Comparison of ENCODE assay signal across 25 cellular contexts in the genomic region with DNA sequence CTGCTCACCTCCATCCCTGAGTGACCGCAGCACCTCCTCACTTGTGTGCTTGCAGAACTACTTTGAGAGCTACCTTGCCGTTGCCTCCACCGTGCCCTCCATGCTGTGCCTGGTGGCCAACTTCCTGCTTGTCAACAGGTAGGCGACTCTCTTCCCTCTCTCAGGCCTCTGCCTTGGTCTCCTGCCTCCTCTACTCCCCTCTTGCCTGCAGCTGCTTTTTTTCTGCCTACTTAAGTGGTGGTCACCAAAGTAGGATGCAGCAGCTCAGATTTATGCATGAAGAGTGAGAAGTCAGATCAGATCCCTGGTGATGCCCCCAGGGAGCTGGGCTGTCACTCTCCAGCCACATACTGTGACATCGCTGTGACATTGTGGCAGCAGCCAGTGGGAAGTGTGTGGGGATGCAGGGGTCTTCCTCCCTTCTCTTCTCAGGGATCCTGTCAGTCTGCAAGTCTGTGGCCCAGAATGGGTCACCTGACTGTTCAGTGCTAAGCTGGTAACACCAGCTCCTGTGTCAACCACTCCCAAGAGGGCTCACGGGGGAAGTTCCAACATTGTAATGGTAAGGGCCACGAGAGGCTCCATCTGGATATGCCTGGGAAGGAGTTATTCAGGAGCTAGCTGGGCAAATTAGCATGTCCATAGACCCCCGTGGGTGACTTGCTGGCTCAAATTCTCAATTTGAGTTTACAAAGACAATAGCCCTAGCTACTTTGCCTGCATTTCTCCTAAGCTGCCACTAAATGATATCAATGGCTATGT. TPM values are rescaled to one million over a fixed set of nuclear protein-coding genes. Genes with fewer than 3 reads are reported as not detected.
A peak's percentile ranks its signal among the peaks of the same experiment; 100 is the strongest.
DNase-seq lines count a peak whose midpoint lies in the region; ATAC-seq and TF ChIP-seq lines count a peak whose summit lies in the region.
"Had no signal": no experiment of that assay in that cellular context is flagged by ENCODE, and none has a peak within 500 bp of the region (broad histone marks: within the 10 kb centered on the region; RNA-seq: fewer than 3 reads in every experiment).

No MANE protein-coding gene starts in this region.

- 86% methylated on average over 8 of the region's 8 CpGs; no CpG with 5 or more reads in 1 of the 2 donors for WGBS in transverse colon (ENCODE audit: low coverage in 1 of 2), 2 donors

- no peaks in the 10 kb centered on the region for H3K9me3 ChIP-seq in HAP-1
- no peaks in the 10 kb centered on the region for H3K9me3 ChIP-seq in WERI-Rb-1 (ENCODE audit: severe bottlenecking)
- no peaks in the 10 kb centered on the region for H3K9me3 ChIP-seq in iPS-18a (ENCODE audit: control insufficient read depth, low read depth, low read length)
- H3K9me3 ChIP-seq in transverse colon = no peaks in the 10 kb centered on the region
- H3K9me3 ChIP-seq: esophagus squamous epithelium, gastrocnemius medialis, uterus had no signal

- H3K9ac ChIP-seq in iPS-18a (ENCODE audit: low read length) = peak overlapping the region; percentile 34
- H3K9ac ChIP-seq: parathyroid adenoma had no signal

- H3K4me1 ChIP-seq in HAP-1 (0 out of 2 replicates have a peak, but pooled peaks cover 4% of the 10 kb centered on the region), iPS-18a (ENCODE audit: control insufficient read depth, low read depth, low read length) (peaks cover 39% of the 10 kb centered on the region), transverse colon (peaks cover 10 to 35% (median 19%) of the 10 kb centered on the region in 4 donors)
- H3K4me1 ChIP-seq: gastrocnemius medialis, parathyroid adenoma, uterus had no signal

- H3K4me3 Mint-ChIP-seq in naive thymus-derived CD8-positive, alpha-beta T cell = no peak overlapping the region
- H3K4me3 Mint-ChIP-seq: activated naive CD8-positive, alpha-beta T cell treated with anti-CD3 and anti-CD28 coated beads, Interleukin-2, amount 10 ng/mL, durations not matched to agents 7 days and 5 days; CD8-positive, alpha-beta T cell; effector memory CD8-positive, alpha-beta T cell; natural killer cell had no signal

- no peaks in the 10 kb centered on the region for H3K27me3 ChIP-seq in HAP-1 (ENCODE audit: low read depth)
- H3K27me3 ChIP-seq in WERI-Rb-1 (ENCODE audit: insufficient read depth, low read depth, severe bottlenecking) = no peaks in the 10 kb centered on the region
- H3K27me3 ChIP-seq in iPS-18a (ENCODE audit: control insufficient read depth, insufficient read depth, low read length) = no peaks in the 10 kb centered on the region
- no peaks in the 10 kb centered on the region for H3K27me3 ChIP-seq in transverse colon
- H3K27me3 ChIP-seq: esophagus squamous epithelium, gastrocnemius medialis, uterus had no signal

- no peak for TF ChIP-seq POLR2A in transverse colon (IDR thresholded peaks at IDR 0.05)

- peaks cover 0 to 5% (median 5%) of the 10 kb centered on the region in 3 donors for H3K36me3 Mint-ChIP-seq in naive thymus-derived CD8-positive, alpha-beta T cell
- H3K36me3 Mint-ChIP-seq: activated naive CD8-positive, alpha-beta T cell treated with anti-CD3 and anti-CD28 coated beads, Interleukin-2, amount 10 ng/mL, durations not matched to agents 7 days and 5 days; natural killer cell had no signal

- H3K4me3 ChIP-seq in HAP-1 = no peak overlapping the region
- H3K4me3 ChIP-seq in WERI-Rb-1 (ENCODE audit: low read depth, low read length) = no peak overlapping the region
- H3K4me3 ChIP-seq in iPS-18a (ENCODE audit: low read length) = peak overlapping the region; percentile 30
- no peak overlapping the region for H3K4me3 ChIP-seq in transverse colon
- H3K4me3 ChIP-seq: esophagus squamous epithelium, gastrocnemius medialis, uterus had no signal

- no peak for TF ChIP-seq CTCF in WERI-Rb-1 (IDR thresholded peaks at IDR 0.05; ENCODE audit: low read depth, low read length)
- no peak for TF ChIP-seq CTCF in transverse colon (IDR thresholded peaks at IDR 0.05)

- H3K27ac Mint-ChIP-seq in naive thymus-derived CD8-positive, alpha-beta T cell = no peak overlapping the region
- H3K27ac Mint-ChIP-seq: activated naive CD8-positive, alpha-beta T cell treated with anti-CD3 and anti-CD28 coated beads, Interleukin-2, amount 10 ng/mL, durations not matched to agents 7 days and 5 days; CD8-positive, alpha-beta T cell; effector memory CD8-positive, alpha-beta T cell; natural killer cell had no signal

- intact Hi-C loops in transverse colon (cut with DNase I; ENCODE audit: low total_unique reads) = no loop called here

- H3K27ac ChIP-seq in WERI-Rb-1 (peak overlapping the region; percentile 92), iPS-18a (ENCODE audit: low read length) (peak overlapping the region; percentile 83), transverse colon (peak overlapping the region; percentile 59 to 79 (median 62))
- H3K27ac ChIP-seq: esophagus squamous epithelium, gastrocnemius medialis, parathyroid adenoma, uterus, VCaP had no signal

- TF ChIP-seq EP300 in transverse colon (IDR thresholded peaks at IDR 0.05; ENCODE audit: low read depth) = no peak

- H3K9me3 Mint-ChIP-seq in naive thymus-derived CD8-positive, alpha-beta T cell = no peaks in the 10 kb centered on the region
- H3K9me3 Mint-ChIP-seq: activated naive CD8-positive, alpha-beta T cell treated with anti-CD3 and anti-CD28 coated beads, Interleukin-2, amount 10 ng/mL, durations not matched to agents 7 days and 5 days; CD8-positive, alpha-beta T cell; effector memory CD8-positive, alpha-beta T cell; natural killer cell had no signal

- POLR2A ChIA-PET in naive thymus-derived CD8-positive, alpha-beta T cell (lab: Charles Lee) = no interaction called here

- H3K36me3 ChIP-seq in HAP-1 (replicated peaks) (no peaks in the 10 kb centered on the region), WERI-Rb-1 (peaks cover 81% of the 10 kb centered on the region), iPS-18a (ENCODE audit: control insufficient read depth, low read depth, low read length) (no peaks in the 10 kb centered on the region), transverse colon (no peaks in the 10 kb centered on the region)
- H3K36me3 ChIP-seq: gastrocnemius medialis, uterus had no signal

- ATAC-seq in naive thymus-derived CD8-positive, alpha-beta T cell = no peak
- ATAC-seq: CD8-positive, alpha-beta T cell; effector memory CD8-positive, alpha-beta T cell; gastrocnemius medialis; natural killer cell; right cardiac atrium; SK-N-SH treated with all-trans-retinoic acid at 6 μM for 48 hours had no signal

- DNase-seq in HAP-1 (ENCODE audit: low spot score in 2 of 2) = peak; percentile 42 to 66
- no peak for DNase-seq in WERI-Rb-1
- DNase-seq in transverse colon = no peak
- DNase-seq in NCI-H2029 (lab: John Stamatoyannopoulos, UW) = no peak
- no peak for DNase-seq in inferior parietal cortex (ENCODE audit: extremely low spot score)
- no peak for DNase-seq in naive thymus-derived CD8-positive, alpha-beta T cell
- DNase-seq: activated CD4-positive, alpha-beta T cell treated with anti-CD3 and anti-CD28 coated beads, Interleukin-2, amount 50 U/mL, for 4 hours; activated CD8-positive, alpha-beta memory T cell treated with anti-CD3 and anti-CD28 coated beads, Interleukin-2, amount 50 U/mL, for 48 hours; activated effector memory CD4-positive, alpha-beta T cell treated with Interleukin-2 at 50 U/mL for 16 hours; activated naive CD8-positive, alpha-beta T cell treated with anti-CD3 and anti-CD28 coated beads, Interleukin-2, amount 10 ng/mL, durations not matched to agents 7 days and 5 days; effector memory CD8-positive, alpha-beta T cell; esophagus squamous epithelium; gastrocnemius medialis; left colon; natural killer cell; NCI-H1105 treated with DMSO at 0.1 percent for 48 hours; NCI-H526; right cardiac atrium; uterus had no signal

- in situ Hi-C loops in HAP-1 (cut with MboI; ENCODE audit: low sequenced_read_pairs) (no loop called here), transverse colon (cut with MboI; ENCODE audit: low pct_ligation_motif_present in 1 of 4, low pct_unique_long_range_greater_than_20kb in 1 of 4, low sequenced_read_pairs in 3 of 4) (no loop called here)

- peaks cover 0 to 6% (median 3%) of the 10 kb centered on the region in 4 donors for H3K4me1 Mint-ChIP-seq in naive thymus-derived CD8-positive, alpha-beta T cell
- H3K4me1 Mint-ChIP-seq: activated naive CD8-positive, alpha-beta T cell treated with anti-CD3 and anti-CD28 coated beads, Interleukin-2, amount 10 ng/mL, durations not matched to agents 7 days and 5 days had no signal

- no peaks in the 10 kb centered on the region for H3K27me3 Mint-ChIP-seq in naive thymus-derived CD8-positive, alpha-beta T cell
- H3K27me3 Mint-ChIP-seq: activated naive CD8-positive, alpha-beta T cell treated with anti-CD3 and anti-CD28 coated beads, Interleukin-2, amount 10 ng/mL, durations not matched to agents 7 days and 5 days; effector memory CD8-positive, alpha-beta T cell had no signal

RNA-seq across cellular contexts. Expression of a gene that starts 25.3 kb away (rescaled TPM):
- 1 to 10 TPM in 3 of 4 donors, under 1 TPM in 1; 0.75 to 6.4 (median 3.4) TPM for total RNA-seq in transverse colon
- 10 to 100 TPM in 1 of 2 experiments, 1 to 10 TPM in 1; 8.6 to 10.4 TPM for total RNA-seq in naive thymus-derived CD8-positive, alpha-beta T cell
- 1 to 10 TPM; 3.7 to 8.2 (median 4.6) TPM for polyA plus RNA-seq in naive thymus-derived CD8-positive, alpha-beta T cell

RNA-seq across cellular contexts. Expression of a gene that starts 52.4 kb away (rescaled TPM):
- total RNA-seq in transverse colon = 10 to 100 TPM in 1 of 4 donors, 1 to 10 TPM in 3; 2.9 to 16.1 (median 5.9) TPM
- 10 to 100 TPM in 1 of 2 experiments, 1 to 10 TPM in 1; 9.6 to 10.2 TPM for total RNA-seq in naive thymus-derived CD8-positive, alpha-beta T cell
- polyA plus RNA-seq in naive thymus-derived CD8-positive, alpha-beta T cell = 1 to 10 TPM in 2 of 3 donors, under 1 TPM in 1; 0.82 to 3.8 (median 3.2) TPM
- total RNA-seq: M059J had no signal

Comparison
In these comparisons a context has a peak if more than half of its experiments do, and no peak if none do; other contexts are left out.
1. DNase-seq: peak in HAP-1 (2 of 2); none in WERI-Rb-1 (single experiment), transverse colon (single experiment), NCI-H2029 (single experiment), inferior parietal cortex (single experiment) and naive thymus-derived CD8-positive, alpha-beta T cell (0 of 10).
2. Peak in every context shown above with its lines, with median percentiles within 50 percentile points of each other: H3K27ac ChIP-seq.